30 cellular contexts compared by ENCODE assay signal in genomic region chr22:32396746-32397145, GRCh38. TPM values are rescaled to one million over a fixed set of nuclear protein-coding genes. Genes with fewer than 3 reads are reported as not detected.
DNase-seq lines count a peak whose midpoint lies in the region; ATAC-seq and TF ChIP-seq lines count a peak whose summit lies in the region.
"Had no signal": no experiment of that assay in that cellular context is flagged by ENCODE, and none has a peak within 500 bp of the region (broad histone marks: within the 10 kb centered on the region; RNA-seq: fewer than 3 reads in every experiment).

No MANE protein-coding gene starts in this region.

- peak; percentile 47 for DNase-seq in AG09319 (ENCODE audit: extremely low read depth, low read depth)
- DNase-seq in GM23248, result peak; percentile 59
- DNase-seq in fibroblast of gingiva (ENCODE audit: low read depth), result peak; percentile 66
- peak; percentile 61 for DNase-seq in lung (ENCODE audit: low spot score)
- DNase-seq in NCI-H82 (lab: John Stamatoyannopoulos, UW), result no peak
- no peak for DNase-seq in cardiac septum (ENCODE audit: low spot score)
- DNase-seq in left colon, result no peak
- DNase-seq in glomerular visceral epithelial cell (ENCODE audit: extremely low spot score), result no peak
- DNase-seq: activated CD4-positive, alpha-beta T cell treated with anti-CD3 and anti-CD28 coated beads for 48 hours; activated CD8-positive, alpha-beta memory T cell treated with anti-CD3 and anti-CD28 coated beads, Interleukin-2, amount 10 ng/mL, durations not matched to agents 7 days and 5 days; DMS 273 treated with DMSO at 0.1 percent for 48 hours; effector memory CD8-positive, alpha-beta T cell; GF-D8; H9; heart right ventricle; IMR-90; NCI-H524 treated with DMSO at 0.1 percent for 48 hours; occipital lobe; stimulated activated CD4-positive, alpha-beta T cell treated with anti-CD3 and anti-CD28 coated beads, Interleukin-12 subunit alpha, Interleukin-12 subunit beta, amount 100 ng/mL, for 4 hours; transverse colon had no signal

- 34% methylated on average over 5 of the region's 5 CpGs for WGBS in GM23248 (ENCODE audit: low coverage in 1 of 2, low lambda C conversion rate in 2 of 2, missing lambda C conversion rate in 2 of 2), 2 experiments
- 69 to 90% methylated on average over 5 of the region's 5 CpGs for WGBS in lung, 2 donors

- H4K20me1 ChIP-seq in GM23248 (ENCODE audit: insufficient read depth), result peaks cover 3% of the 10 kb centered on the region; the same call in 1 of the 2 replicates

- TF ChIP-seq CTCF in AG09319 (IDR thresholded peaks at IDR 0.05; ENCODE audit: low read depth, low read length), result no peak
- TF ChIP-seq CTCF in lung (IDR thresholded peaks at IDR 0.05; ENCODE audit: control extremely low read depth, extremely low read depth), result no peak

- H3K36me3 ChIP-seq in GM23248 (ENCODE audit: low read depth) (peaks cover 81% of the 10 kb centered on the region), lung (ENCODE audit: control insufficient read depth in 2 of 2, insufficient read depth in 2 of 2, low read length in 2 of 2) (peaks cover 49 to 64% of the 10 kb centered on the region in 2 donors)

- in situ Hi-C loops in GM23248 (cut with MboI), result no loop called here

- H3K4me1 ChIP-seq in GM23248 (ENCODE audit: insufficient read depth) (no peaks in the 10 kb centered on the region), lung (ENCODE audit: control insufficient read depth in 2 of 2, insufficient read depth in 2 of 2, low read length in 2 of 2) (no peaks in the 10 kb centered on the region)
- H3K4me1 ChIP-seq: ascending aorta, esophagus muscularis mucosa, heart right ventricle, right atrium auricular region, transverse colon had no signal

- H3K9me3 ChIP-seq in GM23248 (ENCODE audit: low read depth) (no peaks in the 10 kb centered on the region), lung (ENCODE audit: control insufficient read depth in 2 of 2, insufficient read depth in 1 of 2, low read length in 1 of 2) (no peaks in the 10 kb centered on the region)
- H3K9me3 ChIP-seq: ascending aorta, esophagus muscularis mucosa, heart right ventricle, right atrium auricular region, transverse colon had no signal

- ATAC-seq in lung (ENCODE audit: insufficient read depth, low FRiP score), result no peak
- no peak for ATAC-seq in left colon
- ATAC-seq: activated CD8-positive, alpha-beta memory T cell treated with anti-CD3 and anti-CD28 coated beads, Interleukin-2, amount 10 ng/mL, durations not matched to agents 7 days and 5 days; activated naive CD4-positive, alpha-beta T cell treated with anti-CD3 and anti-CD28 coated beads, Interleukin-2, amount 50 U/mL, for 72 hours; effector memory CD8-positive, alpha-beta T cell; heart right ventricle had no signal

- H3K27ac ChIP-seq in GM23248 (no peak overlapping the region), lung (ENCODE audit: low read depth in 1 of 2, low read length in 1 of 2) (peak overlapping the region in 1 of 2 donors; percentile 24)
- H3K27ac ChIP-seq: ascending aorta, esophagus muscularis mucosa, heart right ventricle, right atrium auricular region, SK-N-MC, transverse colon had no signal

- H3K9ac ChIP-seq in GM23248, result no peak overlapping the region

- H3K79me2 ChIP-seq in GM23248 (ENCODE audit: insufficient read depth), result no peaks in the 10 kb centered on the region

- H3K4me2 ChIP-seq in GM23248 (ENCODE audit: unreplicated experiment), result no peak overlapping the region

- H3K4me3 ChIP-seq in GM23248 (no peak overlapping the region), lung (no peak overlapping the region)
- H3K4me3 ChIP-seq: ascending aorta, esophagus muscularis mucosa, heart right ventricle, right atrium auricular region, SK-N-MC, transverse colon had no signal

- H3K27me3 ChIP-seq in GM23248 (replicated peaks; ENCODE audit: insufficient read depth), result no peaks in the 10 kb centered on the region
- H3K27me3 ChIP-seq in lung (ENCODE audit: control insufficient read depth, insufficient read depth), result no peaks in the 10 kb centered on the region
- H3K27me3 ChIP-seq: ascending aorta, esophagus muscularis mucosa, heart right ventricle, right atrium auricular region, transverse colon had no signal

- no peaks in the 10 kb centered on the region for H3F3A ChIP-seq in GM23248 (ENCODE audit: insufficient read depth)

- intact Hi-C loops in cardiac septum (cut with DNase I), result no loop called here
- intact Hi-C loops in left colon (cut with DNase I, micrococcal nuclease), result no loop called here

- H3K9me2 ChIP-seq in GM23248 (ENCODE audit: insufficient read depth), result no peaks in the 10 kb centered on the region

- no peak overlapping the region for H2AFZ ChIP-seq in GM23248

RNA-seq across cellular contexts. Expression of gene RTCB, which starts 15.3 kb away (rescaled TPM):
- total RNA-seq in GM23248 (2014; rRNA removed; shearing (Covaris generic)), result 96.7 and 101 TPM in 2 replicates
- polyA plus RNA-seq in GM23248 (2016; fragmentation: Nextera tagmentation; extraction: Ambion mirVana) (88.8 and 91.0 TPM in 2 replicates), lung (10 to 100 TPM; 20.5 to 70.6 TPM)
- total RNA-seq in lung (10 to 100 TPM; 62.2 to 65.3 TPM), cardiac septum (42.0 TPM), left colon (100 to 1,000 TPM in 1 of 2 donors, 10 to 100 TPM in 1; 87.2 to 117 TPM)

RNA-seq across cellular contexts. Expression of gene RFPL3, which starts 39.1 kb away (rescaled TPM):
- total RNA-seq in GM23248 (2014; rRNA removed; shearing (Covaris generic)), result not detected in 2 replicates
- polyA plus RNA-seq in GM23248 (2016; fragmentation: Nextera tagmentation; extraction: Ambion mirVana), result not detected in 2 replicates
- total RNA-seq in lung, result not detected
- polyA plus RNA-seq in lung, result not detected
- total RNA-seq in cardiac septum, result not detected
- not detected for total RNA-seq in left colon
- total RNA-seq: A673; activated CD8-positive, alpha-beta memory T cell treated with anti-CD3 and anti-CD28 coated beads, Interleukin-2, amount 10 ng/mL, durations not matched to agents 7 days and 5 days; activated naive CD4-positive, alpha-beta T cell treated with anti-CD3 and anti-CD28 coated beads, Interleukin-2, amount 50 U/mL, for 72 hours; ascending aorta; cerebellum; esophagus muscularis mucosa; H9; heart right ventricle; IMR-90; lung microvascular endothelial cell; occipital lobe; right atrium auricular region; RPMI7951; T-helper 2 cell treated with Interferon-gamma antibody and Interleukin-4, amounts not matched to agents 100 ng/mL and 5 ng/mL, for 36 hours; transverse colon had no signal
- polyA plus RNA-seq: heart right ventricle, IMR-90 had no signal

Comparison
In these comparisons a context has a peak if more than half of its experiments do, and no peak if none do; other contexts are left out.
1. DNase-seq: peak in AG09319 (single experiment), GM23248 (single experiment), fibroblast of gingiva (single experiment) and lung (single experiment); none in NCI-H82 (single experiment), cardiac septum (single experiment), left colon (0 of 2) and glomerular visceral epithelial cell (single experiment).